In the genomic region with DNA sequence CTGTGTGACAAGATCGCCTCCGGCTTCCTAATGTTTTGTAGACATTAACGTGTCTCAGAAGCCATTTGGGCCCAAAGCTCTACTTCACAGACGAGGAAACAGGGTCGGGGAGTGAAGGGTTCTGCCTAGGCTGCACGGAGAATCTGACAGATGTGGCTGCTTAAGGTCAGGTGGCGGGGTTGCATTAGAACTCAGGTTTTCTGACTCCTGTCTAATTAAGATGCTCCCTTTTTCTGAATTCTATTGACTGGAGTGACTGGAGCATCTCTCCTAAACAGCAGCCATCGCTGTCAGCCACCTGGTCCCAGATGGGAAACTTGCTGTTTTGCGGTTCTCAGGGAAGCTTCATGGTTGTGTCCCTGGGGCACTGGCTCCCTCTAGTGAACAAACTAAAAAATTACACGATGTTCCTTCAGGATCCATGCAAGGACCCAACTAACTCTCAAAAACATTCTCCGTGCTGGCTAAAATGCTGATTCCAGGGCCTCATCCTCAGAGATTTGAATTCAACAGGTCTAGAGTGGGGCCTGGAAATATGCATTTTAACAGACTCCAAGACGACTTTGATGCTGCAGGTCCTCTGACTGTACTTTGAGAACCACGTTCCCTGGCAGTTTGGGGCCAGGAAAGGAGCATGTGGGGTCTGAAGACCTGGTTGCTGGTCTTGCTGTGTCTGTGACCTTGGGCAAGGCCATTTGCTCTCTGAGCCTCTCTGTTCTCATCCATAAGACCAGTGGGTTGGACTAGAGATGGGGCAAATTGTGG, we compare ENCODE assay signal across 8 cellular contexts.
DNase-seq lines count a peak whose midpoint lies in the region; ATAC-seq and TF ChIP-seq lines count a peak whose summit lies in the region.

No MANE protein-coding gene starts in this region.

- H2AK5ac ChIP-seq in neuronal stem cell (ENCODE audit: low read depth, low read length), result no peak overlapping the region

- TF ChIP-seq CTCF in GM23338 (conservative IDR thresholded peaks at IDR 0.05; ENCODE audit: low read depth in 2 of 2), result peak; percentile 73 to 85
- peak; percentile 81 for TF ChIP-seq CTCF in foreskin keratinocyte (conservative IDR thresholded peaks at IDR 0.05)

- H3K36me3 ChIP-seq in GM23338 (ENCODE audit: insufficient read depth) (no peaks in the 10 kb centered on the region), neuronal stem cell (replicated peaks in 1 of 2; ENCODE audit: control insufficient read depth in 2 of 2, insufficient read depth in 2 of 2, low read length in 2 of 2) (no peaks in the 10 kb centered on the region)

- no peak overlapping the region for H3K27ac Mint-ChIP-seq in GM23338
- H3K27ac Mint-ChIP-seq in activated T-helper 1 cell treated with anti-CD3 and anti-CD28 coated beads, Interleukin-12 subunit alpha, Interleukin-12 subunit beta, Interleukin-2, Interleukin-4 antibody, amounts not matched to agents 30 ng/mL and 10 ng/mL and 1 ng/mL, durations not matched to agents 14 hours and 24 hours and 36 hours, result no peak overlapping the region

- no peak overlapping the region for H3K14ac ChIP-seq in neuronal stem cell (ENCODE audit: low read length)

- H3K4me2 ChIP-seq in GM23338 (no peak overlapping the region), neuronal stem cell (ENCODE audit: insufficient read depth, low read length, poor library complexity, severe bottlenecking) (no peak overlapping the region)

- H4K91ac ChIP-seq in neuronal stem cell (ENCODE audit: low read depth, low read length, poor library complexity), result no peak overlapping the region

- H3K9ac ChIP-seq in neuronal stem cell (ENCODE audit: low read depth, low read length, poor library complexity), result no peak overlapping the region

- H3K79me1 ChIP-seq in neuronal stem cell (ENCODE audit: low read depth, low read length), result no peaks in the 10 kb centered on the region

- H3K4me3 ChIP-seq in GM23338 (no peak overlapping the region), neuronal stem cell (ENCODE audit: low read length in 2 of 2) (no peak overlapping the region)

- H3K4me1 ChIP-seq in GM23338 (ENCODE audit: insufficient read depth) (no peaks in the 10 kb centered on the region), foreskin keratinocyte (no peaks in the 10 kb centered on the region), neuronal stem cell (ENCODE audit: control insufficient read depth in 2 of 2, insufficient read depth in 1 of 2, low read depth in 1 of 2, low read length in 2 of 2) (no peaks in the 10 kb centered on the region)

- intact Hi-C loops in activated T-helper 1 cell treated with anti-CD3 and anti-CD28 coated beads, Interleukin-12 subunit alpha, Interleukin-12 subunit beta, Interleukin-2, Interleukin-4 antibody, amounts not matched to agents 30 ng/mL and 10 ng/mL and 1 ng/mL, durations not matched to agents 14 hours and 24 hours and 36 hours (cut with micrococcal nuclease), result loop anchor here (1.0 to 2.0 kb wide), 3 partner anchors 28 to 195 kb away; no protein-coding TSS in a partner anchor

- no peaks in the 10 kb centered on the region for H4K20me1 ChIP-seq in GM23338 (replicated peaks; ENCODE audit: insufficient read depth)

- H3K4me1 Mint-ChIP-seq in GM23338, result no peaks in the 10 kb centered on the region
- H3K4me1 Mint-ChIP-seq in activated T-helper 1 cell treated with anti-CD3 and anti-CD28 coated beads, Interleukin-12 subunit alpha, Interleukin-12 subunit beta, Interleukin-2, Interleukin-4 antibody, amounts not matched to agents 30 ng/mL and 10 ng/mL and 1 ng/mL, durations not matched to agents 14 hours and 24 hours and 36 hours (ENCODE audit: low read depth), result no peaks in the 10 kb centered on the region

- peak; percentile 77 for DNase-seq in Ammon's horn (ENCODE audit: low spot score)
- peak; percentile 78 for DNase-seq in GM23338 (ENCODE audit: low spot score)
- DNase-seq in NOMO-1 treated with DMSO at 0.1 percent for 48 hours (lab: John Stamatoyannopoulos, UW; ENCODE audit: unreplicated experiment), result peak; percentile 46
- peak; percentile 10 for DNase-seq in activated T-helper 1 cell treated with anti-CD3 and anti-CD28 coated beads, Interleukin-12 subunit alpha, Interleukin-12 subunit beta, Interleukin-2, Interleukin-4 antibody, amounts not matched to agents 30 ng/mL and 10 ng/mL and 1 ng/mL, durations not matched to agents 14 hours and 24 hours and 36 hours (ENCODE audit: low spot score)
- DNase-seq in foreskin keratinocyte, result peak in 1 of 2 donors; percentile 17
- DNase-seq in neuronal stem cell (ENCODE audit: low spot score), result peak; percentile 62
- no peak for DNase-seq in NK-92 treated with Interleukin-12 subunit alpha and Interleukin-12 subunit beta, amount 100 ng/mL, for 24 hours (lab: John Stamatoyannopoulos, UW)

- H3K79me2 ChIP-seq in GM23338 (replicated peaks; ENCODE audit: insufficient read depth), result no peaks in the 10 kb centered on the region

- H4K8ac ChIP-seq in neuronal stem cell (ENCODE audit: low read depth, low read length), result no peak overlapping the region

- no CpG with 5 or more reads among the region's 13 CpGs for WGBS in neuronal stem cell (ENCODE audit: extremely low coverage in 2 of 2, insufficient read length in 2 of 2, insufficient replicate concordance in 1 of 2), 2 donors

- no peak overlapping the region for H2BK120ac ChIP-seq in neuronal stem cell (ENCODE audit: low read depth, low read length)

- H3K27me3 Mint-ChIP-seq in GM23338 (ENCODE audit: insufficient read depth, low read depth, poor library complexity), result peaks cover 9% of the 10 kb centered on the region
- peaks cover 14% of the 10 kb centered on the region for H3K27me3 Mint-ChIP-seq in activated T-helper 1 cell treated with anti-CD3 and anti-CD28 coated beads, Interleukin-12 subunit alpha, Interleukin-12 subunit beta, Interleukin-2, Interleukin-4 antibody, amounts not matched to agents 30 ng/mL and 10 ng/mL and 1 ng/mL, durations not matched to agents 14 hours and 24 hours and 36 hours (ENCODE audit: insufficient read depth)

- H3K9me3 ChIP-seq in neuronal stem cell (replicated peaks in 1 of 2; ENCODE audit: control insufficient read depth in 2 of 2, insufficient read depth in 1 of 2, low read depth in 1 of 2, low read length in 2 of 2), result peaks cover 7 to 8% of the 10 kb centered on the region in 2 donors

- 0 out of 2 replicates have a peak, but pooled peaks cover 4% of the 10 kb centered on the region for H3K9me2 ChIP-seq in GM23338 (ENCODE audit: insufficient read depth)

- H3K23ac ChIP-seq in neuronal stem cell (ENCODE audit: low read depth, low read length, poor library complexity), result no peak overlapping the region

- H3F3A ChIP-seq in GM23338 (replicated peaks; ENCODE audit: low read depth), result no peaks in the 10 kb centered on the region

- no peak overlapping the region for H2BK5ac ChIP-seq in neuronal stem cell (ENCODE audit: low read length)

- H3K9me3 Mint-ChIP-seq in GM23338, result peaks cover 27% of the 10 kb centered on the region
- peaks cover 26% of the 10 kb centered on the region for H3K9me3 Mint-ChIP-seq in activated T-helper 1 cell treated with anti-CD3 and anti-CD28 coated beads, Interleukin-12 subunit alpha, Interleukin-12 subunit beta, Interleukin-2, Interleukin-4 antibody, amounts not matched to agents 30 ng/mL and 10 ng/mL and 1 ng/mL, durations not matched to agents 14 hours and 24 hours and 36 hours

- H3K27ac ChIP-seq in GM23338 (ENCODE audit: low read depth) (no peak overlapping the region), foreskin keratinocyte (no peak overlapping the region), neuronal stem cell (replicated peaks; ENCODE audit: low read length) (no peak overlapping the region)

- peaks cover 4% of the 10 kb centered on the region; the same call in 1 of the 3 replicates for H3K36me3 Mint-ChIP-seq in GM23338 (ENCODE audit: low read depth)
- peaks cover 3% of the 10 kb centered on the region for H3K36me3 Mint-ChIP-seq in activated T-helper 1 cell treated with anti-CD3 and anti-CD28 coated beads, Interleukin-12 subunit alpha, Interleukin-12 subunit beta, Interleukin-2, Interleukin-4 antibody, amounts not matched to agents 30 ng/mL and 10 ng/mL and 1 ng/mL, durations not matched to agents 14 hours and 24 hours and 36 hours (ENCODE audit: low read depth)

- H3K4me3 Mint-ChIP-seq in GM23338, result no peak overlapping the region
- H3K4me3 Mint-ChIP-seq in activated T-helper 1 cell treated with anti-CD3 and anti-CD28 coated beads, Interleukin-12 subunit alpha, Interleukin-12 subunit beta, Interleukin-2, Interleukin-4 antibody, amounts not matched to agents 30 ng/mL and 10 ng/mL and 1 ng/mL, durations not matched to agents 14 hours and 24 hours and 36 hours, result no peak overlapping the region

- H3K18ac ChIP-seq in neuronal stem cell (ENCODE audit: low read length), result no peak overlapping the region

- H2BK15ac ChIP-seq in neuronal stem cell (ENCODE audit: low read length), result no peak overlapping the region

- H2BK12ac ChIP-seq in neuronal stem cell (ENCODE audit: low read length), result no peak overlapping the region

- no peak overlapping the region for H2AFZ ChIP-seq in GM23338
- no peak overlapping the region for H2AFZ ChIP-seq in neuronal stem cell (ENCODE audit: low read length)

- no peak overlapping the region for H3K4ac ChIP-seq in neuronal stem cell (ENCODE audit: low read length)

- ATAC-seq in GM23338 (peak; percentile 83), foreskin keratinocyte (peak; percentile 56), GM21786 (IDR thresholded peaks at IDR 0.05; ENCODE audit: unreplicated experiment) (no peak)

- H3K27me3 ChIP-seq in GM23338 (ENCODE audit: insufficient read depth), result no peaks in the 10 kb centered on the region
- no peaks in the 10 kb centered on the region for H3K27me3 ChIP-seq in foreskin keratinocyte
- no peaks in the 10 kb centered on the region for H3K27me3 ChIP-seq in neuronal stem cell (ENCODE audit: control insufficient read depth in 3 of 3, insufficient read depth in 3 of 3, low read depth in 1 of 3, low read length in 3 of 3)

TF ChIP-seq in GM23338, 12 proteins besides CTCF, POLR2A, EP300 and RAD21 (continues in another document):
- TF ChIP-seq ETS1 (IDR thresholded peaks at IDR 0.05) (no peak), JUNB (IDR thresholded peaks at IDR 0.05; ENCODE audit: unreplicated experiment) (no peak), ZNF114 (CRISPR knock-in tag; IDR thresholded peaks at IDR 0.05) (no peak)
